Comparison of ENCODE assay signal across 1 cellular context in the genomic region with DNA sequence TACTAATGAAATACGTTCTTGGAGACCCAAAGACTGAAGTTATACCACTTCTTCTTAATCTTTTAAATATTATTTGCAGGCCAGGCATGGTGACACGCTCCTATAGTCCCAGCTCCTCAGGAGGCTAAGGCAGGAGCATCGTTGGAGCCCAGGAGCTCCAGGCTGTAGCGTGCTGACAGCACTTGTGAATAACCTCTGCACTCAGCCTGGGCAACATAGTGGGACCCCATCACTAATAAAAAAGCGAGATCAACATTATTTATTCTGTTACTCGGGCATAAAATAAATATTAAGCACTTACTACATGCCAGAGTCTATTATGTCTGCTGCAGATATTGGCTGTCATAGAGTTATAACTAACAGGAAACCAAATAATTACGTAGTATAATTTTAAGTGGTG.
TF ChIP-seq lines count a peak whose summit lies in the region.

No MANE protein-coding gene starts in this region.

TF ChIP-seq in IMR-90, 13 proteins besides CTCF, POLR2A, EP300 and RAD21 (continued from another document):
- no peak for TF ChIP-seq RCOR1 (IDR thresholded peaks at IDR 0.05; ENCODE audit: insufficient replicate concordance, low read length)
- no peak for TF ChIP-seq BHLHE40 (IDR thresholded peaks at IDR 0.05; ENCODE audit: low read depth, low read length)
- no peak for TF ChIP-seq SMC3 (IDR thresholded peaks at IDR 0.05; ENCODE audit: low read depth, low read length)
- TF ChIP-seq MXI1 (IDR thresholded peaks at IDR 0.05; ENCODE audit: borderline replicate concordance, low read depth, low read length) = no peak
- TF ChIP-seq NFE2L2 (IDR thresholded peaks at IDR 0.05; ENCODE audit: low read depth, low read length) = no peak
- TF ChIP-seq, protein P1, sequence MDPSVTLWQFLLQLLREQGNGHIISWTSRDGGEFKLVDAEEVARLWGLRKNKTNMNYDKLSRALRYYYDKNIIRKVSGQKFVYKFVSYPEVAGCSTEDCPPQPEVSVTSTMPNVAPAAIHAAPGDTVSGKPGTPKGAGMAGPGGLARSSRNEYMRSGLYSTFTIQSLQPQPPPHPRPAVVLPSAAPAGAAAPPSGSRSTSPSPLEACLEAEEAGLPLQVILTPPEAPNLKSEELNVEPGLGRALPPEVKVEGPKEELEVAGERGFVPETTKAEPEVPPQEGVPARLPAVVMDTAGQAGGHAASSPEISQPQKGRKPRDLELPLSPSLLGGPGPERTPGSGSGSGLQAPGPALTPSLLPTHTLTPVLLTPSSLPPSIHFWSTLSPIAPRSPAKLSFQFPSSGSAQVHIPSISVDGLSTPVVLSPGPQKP (IDR thresholded peaks at IDR 0.05; ENCODE audit: borderline replicate concordance, low read depth, low read length) = no peak
- no peak for TF ChIP-seq CHD1 (IDR thresholded peaks at IDR 0.05; ENCODE audit: low read depth, low read length)
- no peak for TF ChIP-seq CEBPB (IDR thresholded peaks at IDR 0.05; ENCODE audit: low read depth, low read length)
- TF ChIP-seq RFX5 (IDR thresholded peaks at IDR 0.05; ENCODE audit: low read depth, low read length) = no peak
- no peak for TF ChIP-seq MAZ (IDR thresholded peaks at IDR 0.05; ENCODE audit: borderline replicate concordance, low read depth, low read length)
- TF ChIP-seq, protein P2, sequence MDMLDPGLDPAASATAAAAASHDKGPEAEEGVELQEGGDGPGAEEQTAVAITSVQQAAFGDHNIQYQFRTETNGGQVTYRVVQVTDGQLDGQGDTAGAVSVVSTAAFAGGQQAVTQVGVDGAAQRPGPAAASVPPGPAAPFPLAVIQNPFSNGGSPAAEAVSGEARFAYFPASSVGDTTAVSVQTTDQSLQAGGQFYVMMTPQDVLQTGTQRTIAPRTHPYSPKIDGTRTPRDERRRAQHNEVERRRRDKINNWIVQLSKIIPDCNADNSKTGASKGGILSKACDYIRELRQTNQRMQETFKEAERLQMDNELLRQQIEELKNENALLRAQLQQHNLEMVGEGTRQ (IDR thresholded peaks at IDR 0.05; ENCODE audit: low read depth, low read length) = no peak
- TF ChIP-seq MAFK (IDR thresholded peaks at IDR 0.05; ENCODE audit: low read depth, low read length) = no peak
